In genomic region chr20:22796465-22797077, GRCh38 we compare ENCODE assay signal across 15 cellular contexts.
DNase-seq lines count a peak whose midpoint lies in the region; ATAC-seq, FAIRE-seq and TF ChIP-seq lines count a peak whose summit lies in the region.
"Had no signal": no experiment of that assay in that cellular context is flagged by ENCODE, and none has a peak within 500 bp of the region (broad histone marks: within the 10 kb centered on the region; RNA-seq: fewer than 3 reads in every experiment).

No MANE protein-coding gene starts in this region.

- TF ChIP-seq CTCF in HepG2 (CRISPR knock-in tag; IDR thresholded peaks at IDR 0.05): no peak
- TF ChIP-seq CTCF in right lobe of liver (IDR thresholded peaks at IDR 0.05): no peak
- TF ChIP-seq CTCF in esophagus muscularis mucosa (IDR thresholded peaks at IDR 0.05): no peak
- no peak for TF ChIP-seq CTCF in adrenal gland (IDR thresholded peaks at IDR 0.05)

- BruUV-seq in HepG2 (replicated peaks; lab: Mats Ljungman, UMichigan): no TSS peak

- H3K27ac ChIP-seq in HepG2 (ENCODE audit: extremely low read length, insufficient read depth, low read length) (no peak overlapping the region), right lobe of liver (no peak overlapping the region), esophagus muscularis mucosa (replicated peaks in 1 of 4) (peak overlapping the region; percentile 35 to 49 (median 41)), mesodermal cell (ENCODE audit: low read depth, low read length, severe bottlenecking) (peak overlapping the region; percentile 91), adrenal gland (peak overlapping the region in 1 of 5 donors; percentile 10)
- H3K27ac ChIP-seq: dorsolateral prefrontal cortex, HL-60 had no signal

- H3K36me3 ChIP-seq in HepG2 (replicated peaks in 1 of 2; ENCODE audit: control insufficient read depth in 1 of 2, insufficient read depth in 2 of 2, low read length in 2 of 2) (no peaks in the 10 kb centered on the region), right lobe of liver (no peaks in the 10 kb centered on the region), esophagus muscularis mucosa (no peaks in the 10 kb centered on the region), mesodermal cell (ENCODE audit: control insufficient read depth, insufficient read depth, low read length) (no peaks in the 10 kb centered on the region), adrenal gland (replicated peaks in 1 of 2) (no peaks in the 10 kb centered on the region)

- no peak overlapping the region for H2AFZ ChIP-seq in HepG2 (ENCODE audit: low read length)

- CTCF ChIA-PET in HepG2 (lab: Yijun Ruan, JAX; ENCODE audit: low intra/inter-chr PET ratio, low total read pairs): no interaction called here

- H3K9me3 ChIP-seq in HepG2 (ENCODE audit: low read length): no peaks in the 10 kb centered on the region
- no peaks in the 10 kb centered on the region for H3K9me3 ChIP-seq in right lobe of liver
- no peaks in the 10 kb centered on the region for H3K9me3 ChIP-seq in esophagus muscularis mucosa
- no peaks in the 10 kb centered on the region for H3K9me3 ChIP-seq in mesodermal cell (ENCODE audit: control insufficient read depth, low read length)
- no peaks in the 10 kb centered on the region for H3K9me3 ChIP-seq in adrenal gland (replicated peaks in 1 of 3)

- no peak for FAIRE-seq in HepG2 (lab: Jason Lieb, UNC)
- FAIRE-seq: A204.1 had no signal

- H3K4me3 ChIP-seq in HepG2 (replicated peaks in 1 of 3; ENCODE audit: insufficient read depth in 1 of 3, low read depth in 2 of 3, low read length in 3 of 3) (no peak overlapping the region), right lobe of liver (no peak overlapping the region), esophagus muscularis mucosa (no peak overlapping the region), mesodermal cell (ENCODE audit: extremely low read depth, insufficient read depth, low read length, poor library complexity, severe bottlenecking) (no peak overlapping the region), adrenal gland (no peak overlapping the region)
- H3K4me3 ChIP-seq: dorsolateral prefrontal cortex had no signal

- H3K4me2 ChIP-seq in HepG2 (ENCODE audit: low read depth, low read length): no peak overlapping the region

- DNase-seq in HepG2 (ENCODE audit: low spot score): no peak
- no peak for DNase-seq in right lobe of liver
- no peak for DNase-seq in esophagus muscularis mucosa (ENCODE audit: extremely low spot score)
- no peak for DNase-seq in adrenal gland
- DNase-seq in NOMO-1 treated with dmso at 0.1 percent for 144 hours (lab: John Stamatoyannopoulos, UW; ENCODE audit: unreplicated experiment): no peak
- DNase-seq in effector CD4-positive, alpha-beta T cell: no peak
- DNase-seq: activated CD4-positive, alpha-beta T cell treated with anti-CD3 and anti-CD28 coated beads, Interleukin-2, amount 10 ng/mL, durations not matched to agents 24 days and 14 days; activated effector memory CD4-positive, alpha-beta T cell treated with anti-CD3 and anti-CD28 coated beads, Interleukin-2, amount 50 U/mL, for 16 hours; dorsolateral prefrontal cortex; NCI-H1105; NCI-H524 treated with DMSO at 0.1 percent for 48 hours had no signal

- no peaks in the 10 kb centered on the region for H4K20me1 ChIP-seq in HepG2 (ENCODE audit: insufficient read depth, low read length)

- in situ Hi-C loops in HepG2 (cut with HindIII; ENCODE audit: extremely low pct_ligation_motif_present, low pct_unique_long_range_greater_than_20kb): no loop called here

- no peak for TF ChIP-seq RAD21 in HepG2 (CRISPR knock-in tag; IDR thresholded peaks at IDR 0.05)

- 15% methylated on average over 5 of the region's 5 CpGs for WGBS in HepG2 (ENCODE audit: low lambda C conversion rate)
- 41% methylated on average over 5 of the region's 5 CpGs for WGBS in right lobe of liver (ENCODE audit: insufficient coverage, low coverage, low lambda C conversion rate, missing lambda C conversion rate)
- 66% methylated on average over 5 of the region's 5 CpGs for WGBS in esophagus muscularis mucosa
- WGBS in mesodermal cell (ENCODE audit: insufficient coverage in 2 of 2), 2 experiments: 88 to 89% methylated on average over 3 of the region's 5 CpGs
- 67 to 78% (median 72%) methylated on average over 5 of the region's 5 CpGs for WGBS in adrenal gland, 4 donors

- no peak for TF ChIP-seq EP300 in HepG2 (IDR thresholded peaks at IDR 0.05; ENCODE audit: low read depth in 2 of 2, low read length in 2 of 2)
- TF ChIP-seq EP300 in HepG2 (CRISPR knock-in tag; IDR thresholded peaks at IDR 0.05; ENCODE audit: borderline replicate concordance): no peak
- TF ChIP-seq EP300 in esophagus muscularis mucosa (IDR thresholded peaks at IDR 0.05): no peak

- ATAC-seq in HepG2: no peak
- no peak for ATAC-seq in right lobe of liver
- ATAC-seq in GM18519 (IDR thresholded peaks at IDR 0.05; ENCODE audit: low FRiP score, unreplicated experiment): no peak

- intact Hi-C loops in HepG2 (cut with micrococcal nuclease; ENCODE audit: unreplicated experiment) (no loop called here), right lobe of liver (cut with DNase I) (no loop called here), esophagus muscularis mucosa (cut with DNase I) (no loop called here), adrenal gland (cut with DNase I) (no loop called here)

- no peaks in the 10 kb centered on the region for H3K27me3 ChIP-seq in HepG2 (ENCODE audit: control insufficient read depth in 1 of 2, insufficient read depth in 2 of 2, low read length in 2 of 2)
- no peaks in the 10 kb centered on the region for H3K27me3 ChIP-seq in right lobe of liver
- H3K27me3 ChIP-seq in esophagus muscularis mucosa: no peaks in the 10 kb centered on the region
- no peaks in the 10 kb centered on the region for H3K27me3 ChIP-seq in adrenal gland

- POLR2A ChIA-PET in HepG2 (lab: Yijun Ruan, JAX): no interaction called here

- H3K4me1 ChIP-seq in HepG2 (ENCODE audit: insufficient read depth, low read length): peaks cover 16% of the 10 kb centered on the region; the same call in 1 of the 2 replicates
- H3K4me1 ChIP-seq in right lobe of liver: no peaks in the 10 kb centered on the region
- H3K4me1 ChIP-seq in esophagus muscularis mucosa: peaks cover 8 to 28% (median 16%) of the 10 kb centered on the region in 4 donors
- H3K4me1 ChIP-seq in mesodermal cell (ENCODE audit: control insufficient read depth, insufficient read depth, low read length, poor library complexity, severe bottlenecking): peaks cover 44% of the 10 kb centered on the region
- H3K4me1 ChIP-seq in adrenal gland (replicated peaks in 1 of 2): no peaks in the 10 kb centered on the region

- TF ChIP-seq POLR2A in HepG2 (IDR thresholded peaks at IDR 0.05; ENCODE audit: insufficient read depth in 1 of 2, low read depth in 2 of 2, low read length in 2 of 2): no peak
- no peak for TF ChIP-seq POLR2A in right lobe of liver (IDR thresholded peaks at IDR 0.05)
- TF ChIP-seq POLR2A in esophagus muscularis mucosa (IDR thresholded peaks at IDR 0.05; ENCODE audit: low read depth): no peak
- no peak for TF ChIP-seq POLR2A in adrenal gland (IDR thresholded peaks at IDR 0.05)

- no peaks in the 10 kb centered on the region for H3K79me2 ChIP-seq in HepG2 (ENCODE audit: insufficient read depth, low read length)

- H3K9ac ChIP-seq in HepG2 (ENCODE audit: insufficient read depth, low read depth, low read length): no peak overlapping the region

TF ChIP-seq in HepG2, 621 proteins besides CTCF, POLR2A, EP300 and RAD21:
- TF ChIP-seq CREB1 (IDR thresholded peaks at IDR 0.05) (peak; percentile 44; the same call in 1 of the 2 replicates), CREB1 (CRISPR knock-in tag; IDR thresholded peaks at IDR 0.05) (no peak), PRMT3 (CRISPR knock-in tag; IDR thresholded peaks at IDR 0.05; ENCODE audit: borderline replicate concordance, low read depth) (no peak)

Comparison
In these comparisons a context has a peak if more than half of its experiments do, and no peak if none do; other contexts are left out.
1. H3K27ac ChIP-seq: peak in esophagus muscularis mucosa (4 of 4) and mesodermal cell (single experiment); none in HepG2 (single experiment) and right lobe of liver (0 of 3).